In genomic region chr20:61833807-61834610, GRCh38 we compare ENCODE assay signal across 23 cellular contexts.
"Had no signal": no experiment of that assay in that cellular context is flagged by ENCODE, and none has a peak within 500 bp of the region (broad histone marks: within the 10 kb centered on the region; RNA-seq: fewer than 3 reads in every experiment).

No MANE protein-coding gene starts in this region.

- H3K4me3 Mint-ChIP-seq: activated CD4-positive, alpha-beta T cell treated with anti-CD3 and anti-CD28 coated beads, Interleukin-2, amount 10 ng/mL, durations not matched to agents 7 days and 5 days; activated CD8-positive, alpha-beta T cell treated with anti-CD3 and anti-CD28 coated beads, Interleukin-2, amount 10 ng/mL, durations not matched to agents 7 days and 5 days; activated naive CD8-positive, alpha-beta T cell treated with anti-CD3 and anti-CD28 coated beads, Interleukin-2, amount 50 U/mL, for 24 hours; activated T-helper 1 cell treated with anti-CD3 and anti-CD28 coated beads, Interleukin-12 subunit alpha, Interleukin-12 subunit beta, Interleukin-2, Interleukin-4 antibody, amounts not matched to agents 30 ng/mL and 10 ng/mL and 1 ng/mL, durations not matched to agents 14 hours and 24 hours and 36 hours; immature natural killer cell; memory B cell; natural killer cell treated with Interleukin-12 subunit alpha and Interleukin-12 subunit beta and Interleukin-15 and Interleukin-18, amount 100 ng/mL, for 72 hours; stimulated activated effector memory CD8-positive, alpha-beta T cell treated with anti-CD3 and anti-CD28 coated beads, Interleukin-12 subunit alpha, Interleukin-12 subunit beta, amount 100 ng/mL, for 72 hours had no signal

- H3K4me3 ChIP-seq: hepatocyte, right lobe of liver, skin epidermis, stomach, suprapubic skin, uterus had no signal

- ATAC-seq: activated CD4-positive, CD25-positive, alpha-beta regulatory T cell treated with anti-CD3 and anti-CD28 coated beads, Interleukin-2, amount 50 U/mL, for 24 hours; activated CD8-positive, alpha-beta T cell treated with anti-CD3 and anti-CD28 coated beads, Interleukin-2, amount 10 ng/mL, durations not matched to agents 7 days and 5 days; activated naive CD8-positive, alpha-beta T cell treated with anti-CD3 and anti-CD28 coated beads, Interleukin-2, amount 50 U/mL, for 24 hours; natural killer cell treated with Interleukin-12 subunit alpha and Interleukin-12 subunit beta and Interleukin-15 and Interleukin-18, amount 100 ng/mL, for 72 hours; right lobe of liver; stimulated activated effector memory CD8-positive, alpha-beta T cell treated with anti-CD3 and anti-CD28 coated beads, Interleukin-12 subunit alpha, Interleukin-12 subunit beta, amount 100 ng/mL, for 72 hours had no signal

- H3K36me3 Mint-ChIP-seq: immature natural killer cell; memory B cell; natural killer cell treated with Interleukin-12 subunit alpha and Interleukin-12 subunit beta and Interleukin-15 and Interleukin-18, amount 100 ng/mL, for 72 hours; stimulated activated effector memory CD8-positive, alpha-beta T cell treated with anti-CD3 and anti-CD28 coated beads, Interleukin-12 subunit alpha, Interleukin-12 subunit beta, amount 100 ng/mL, for 72 hours had no signal

- H3K27me3 Mint-ChIP-seq: activated CD4-positive, alpha-beta T cell treated with anti-CD3 and anti-CD28 coated beads, Interleukin-2, amount 10 ng/mL, durations not matched to agents 7 days and 5 days had no signal

- H3K27ac Mint-ChIP-seq: activated CD4-positive, alpha-beta T cell treated with anti-CD3 and anti-CD28 coated beads, Interleukin-2, amount 10 ng/mL, durations not matched to agents 7 days and 5 days; activated CD8-positive, alpha-beta T cell treated with anti-CD3 and anti-CD28 coated beads, Interleukin-2, amount 10 ng/mL, durations not matched to agents 7 days and 5 days; activated naive CD8-positive, alpha-beta T cell treated with anti-CD3 and anti-CD28 coated beads, Interleukin-2, amount 50 U/mL, for 24 hours; activated T-helper 1 cell treated with anti-CD3 and anti-CD28 coated beads, Interleukin-12 subunit alpha, Interleukin-12 subunit beta, Interleukin-2, Interleukin-4 antibody, amounts not matched to agents 30 ng/mL and 10 ng/mL and 1 ng/mL, durations not matched to agents 14 hours and 24 hours and 36 hours; immature natural killer cell; memory B cell; natural killer cell treated with Interleukin-12 subunit alpha and Interleukin-12 subunit beta and Interleukin-15 and Interleukin-18, amount 100 ng/mL, for 72 hours; stimulated activated effector memory CD8-positive, alpha-beta T cell treated with anti-CD3 and anti-CD28 coated beads, Interleukin-12 subunit alpha, Interleukin-12 subunit beta, amount 100 ng/mL, for 72 hours had no signal

- H3K9me3 ChIP-seq: right lobe of liver, stomach, suprapubic skin, uterus had no signal

- H3K9me3 Mint-ChIP-seq: activated CD4-positive, alpha-beta T cell treated with anti-CD3 and anti-CD28 coated beads, Interleukin-2, amount 10 ng/mL, durations not matched to agents 7 days and 5 days; activated naive CD8-positive, alpha-beta T cell treated with anti-CD3 and anti-CD28 coated beads, Interleukin-2, amount 50 U/mL, for 24 hours; activated T-helper 1 cell treated with anti-CD3 and anti-CD28 coated beads, Interleukin-12 subunit alpha, Interleukin-12 subunit beta, Interleukin-2, Interleukin-4 antibody, amounts not matched to agents 30 ng/mL and 10 ng/mL and 1 ng/mL, durations not matched to agents 14 hours and 24 hours and 36 hours; memory B cell; natural killer cell treated with Interleukin-12 subunit alpha and Interleukin-12 subunit beta and Interleukin-15 and Interleukin-18, amount 100 ng/mL, for 72 hours; stimulated activated effector memory CD8-positive, alpha-beta T cell treated with anti-CD3 and anti-CD28 coated beads, Interleukin-12 subunit alpha, Interleukin-12 subunit beta, amount 100 ng/mL, for 72 hours had no signal

- H3K27me3 ChIP-seq: hepatocyte, right lobe of liver, uterus had no signal

- H3K9ac ChIP-seq: parathyroid adenoma had no signal

- H3K27ac ChIP-seq: hepatocyte, parathyroid adenoma, right lobe of liver, skin epidermis, stomach, suprapubic skin, uterus had no signal

- DNase-seq: activated CD4-positive, alpha-beta T cell treated with anti-CD3 and anti-CD28 coated beads, Interleukin-2, amount 10 ng/mL, durations not matched to agents 7 days and 5 days; activated CD8-positive, alpha-beta T cell treated with anti-CD3 and anti-CD28 coated beads, Interleukin-2, amount 10 ng/mL, durations not matched to agents 7 days and 5 days; activated gamma-delta T cell; activated naive CD4-positive, alpha-beta T cell treated with anti-CD3 and anti-CD28 coated beads, Interleukin-2, amount 50 U/mL, for 16 hours; activated naive CD8-positive, alpha-beta T cell treated with anti-CD3 and anti-CD28 coated beads, Interleukin-2, amount 50 U/mL, for 24 hours; erythroblast; foreskin fibroblast; immature natural killer cell; kidney glomerular epithelial cell; stimulated activated CD4-positive, alpha-beta T cell treated with anti-CD3 and anti-CD28 coated beads, Interleukin-2, amount 100 ng/mL, for 24 hours; stomach; trophoblast cell; uterus had no signal

- H3K4me1 Mint-ChIP-seq: activated CD4-positive, alpha-beta T cell treated with anti-CD3 and anti-CD28 coated beads, Interleukin-2, amount 10 ng/mL, durations not matched to agents 7 days and 5 days; activated naive CD8-positive, alpha-beta T cell treated with anti-CD3 and anti-CD28 coated beads, Interleukin-2, amount 50 U/mL, for 24 hours; immature natural killer cell; memory B cell; stimulated activated effector memory CD8-positive, alpha-beta T cell treated with anti-CD3 and anti-CD28 coated beads, Interleukin-12 subunit alpha, Interleukin-12 subunit beta, amount 100 ng/mL, for 72 hours had no signal

- H3K4me1 ChIP-seq: parathyroid adenoma, right lobe of liver, stomach, suprapubic skin, uterus had no signal

- H3K36me3 ChIP-seq: right lobe of liver, stomach, suprapubic skin, uterus had no signal
